In genomic region chr15:40029979-40030893, GRCh38 we compare ENCODE assay signal across 9 cellular contexts. TPM values are rescaled to one million over a fixed set of nuclear protein-coding genes. Genes with fewer than 3 reads are reported as not detected.
DNase-seq lines count a peak whose midpoint lies in the region; ATAC-seq and TF ChIP-seq lines count a peak whose summit lies in the region.
"Had no signal": no experiment of that assay in that cellular context is flagged by ENCODE, and none has a peak within 500 bp of the region (broad histone marks: within the 10 kb centered on the region; RNA-seq: fewer than 3 reads in every experiment).

No MANE protein-coding gene starts in this region.

- no peaks in the 10 kb centered on the region for H3K27me3 Mint-ChIP-seq in activated CD8-positive, alpha-beta T cell treated with anti-CD3 and anti-CD28 coated beads for 36 hours
- H3K27me3 Mint-ChIP-seq in activated CD8-positive, alpha-beta T cell treated with anti-CD3 and anti-CD28 coated beads, Interleukin-2, amount 10 ng/mL, durations not matched to agents 7 days and 5 days (ENCODE audit: low read depth) = no peaks in the 10 kb centered on the region
- no peaks in the 10 kb centered on the region for H3K27me3 Mint-ChIP-seq in activated T-helper 2 cell treated with anti-CD3 and anti-CD28 coated beads, Interferon-gamma antibody, Interleukin-2, Interleukin-4, amounts not matched to agents 10 μg/mL and 5 μg/mL and 100 μg/mL, durations not matched to agents 14 hours and 24 hours and 36 hours (ENCODE audit: low read depth)
- H3K27me3 Mint-ChIP-seq in activated T-helper 1 cell treated with anti-CD3 and anti-CD28 coated beads, Interleukin-12 subunit alpha, Interleukin-12 subunit beta, Interleukin-2, Interleukin-4 antibody, amounts not matched to agents 30 ng/mL and 10 ng/mL and 1 ng/mL, durations not matched to agents 14 hours and 24 hours and 36 hours (ENCODE audit: insufficient read depth) = no peaks in the 10 kb centered on the region

- ATAC-seq in activated CD8-positive, alpha-beta T cell treated with anti-CD3 and anti-CD28 coated beads for 36 hours = peak; percentile 51
- ATAC-seq in activated CD8-positive, alpha-beta T cell treated with anti-CD3 and anti-CD28 coated beads, Interleukin-2, amount 10 ng/mL, durations not matched to agents 7 days and 5 days = no peak
- ATAC-seq in RWPE2 (ENCODE audit: low read depth) (no peak), Right ventricle myocardium superior (ENCODE audit: poor library complexity) (peak; percentile 67)

- peaks cover 94% of the 10 kb centered on the region for H3K36me3 ChIP-seq in RWPE2 (ENCODE audit: low read depth)
- peaks cover 92% of the 10 kb centered on the region for H3K36me3 ChIP-seq in suprapubic skin

- 82% methylated on average over 7 of the region's 7 CpGs for WGBS in suprapubic skin

- intact Hi-C loops in activated CD8-positive, alpha-beta T cell treated with anti-CD3 and anti-CD28 coated beads for 36 hours (cut with micrococcal nuclease) = loop anchor here (10.0 kb wide), 1 partner anchor 245 kb away; the partner anchor contains the start of gene FSIP1
- intact Hi-C loops in Right ventricle myocardium superior (cut with DNase I) = no loop called here
- intact Hi-C loops in activated T-helper 2 cell treated with anti-CD3 and anti-CD28 coated beads, Interferon-gamma antibody, Interleukin-2, Interleukin-4, amounts not matched to agents 10 μg/mL and 5 μg/mL and 100 μg/mL, durations not matched to agents 14 hours and 24 hours and 36 hours (cut with micrococcal nuclease) = loop anchor here (10.0 kb wide), 1 partner anchor 145 kb away; no protein-coding TSS in a partner anchor
- intact Hi-C loops in activated T-helper 1 cell treated with anti-CD3 and anti-CD28 coated beads, Interleukin-12 subunit alpha, Interleukin-12 subunit beta, Interleukin-2, Interleukin-4 antibody, amounts not matched to agents 30 ng/mL and 10 ng/mL and 1 ng/mL, durations not matched to agents 14 hours and 24 hours and 36 hours (cut with micrococcal nuclease) = loop anchor here (1.0 to 10.0 kb wide), 2 partner anchors 244 to 535 kb away; partner anchors contain the start of genes CCDC32 and RPUSD2

- POLR2A ChIA-PET in activated CD8-positive, alpha-beta T cell treated with anti-CD3 and anti-CD28 coated beads for 36 hours (lab: Charles Lee) = interaction anchor here (0.6 to 1.2 kb wide), 2 partner anchors 76 to 293 kb away, joined by 3 read pairs; no protein-coding TSS in a partner anchor
- POLR2A ChIA-PET in activated CD8-positive, alpha-beta T cell treated with anti-CD3 and anti-CD28 coated beads, Interleukin-2, amount 10 ng/mL, durations not matched to agents 7 days and 5 days (lab: Charles Lee) = no interaction called here

- peak; percentile 49 for DNase-seq in activated CD8-positive, alpha-beta T cell treated with anti-CD3 and anti-CD28 coated beads for 36 hours
- DNase-seq in activated CD8-positive, alpha-beta T cell treated with anti-CD3 and anti-CD28 coated beads, Interleukin-2, amount 10 ng/mL, durations not matched to agents 7 days and 5 days = no peak
- DNase-seq in RWPE2 (ENCODE audit: low spot score) (no peak), Right ventricle myocardium superior (no peak), suprapubic skin (ENCODE audit: low spot score in 2 of 2) (no peak), SK-N-DZ (ENCODE audit: low spot score) (no peak)
- no peak for DNase-seq in activated T-helper 2 cell treated with anti-CD3 and anti-CD28 coated beads, Interferon-gamma antibody, Interleukin-2, Interleukin-4, amounts not matched to agents 10 μg/mL and 5 μg/mL and 100 μg/mL, durations not matched to agents 14 hours and 24 hours and 36 hours (ENCODE audit: low spot score)
- DNase-seq in activated T-helper 1 cell treated with anti-CD3 and anti-CD28 coated beads, Interleukin-12 subunit alpha, Interleukin-12 subunit beta, Interleukin-2, Interleukin-4 antibody, amounts not matched to agents 30 ng/mL and 10 ng/mL and 1 ng/mL, durations not matched to agents 14 hours and 24 hours and 36 hours (ENCODE audit: low spot score) = no peak
- DNase-seq: T-helper 9 cell had no signal

- H3K9me3 ChIP-seq in RWPE2 (ENCODE audit: severe bottlenecking) = no peaks in the 10 kb centered on the region
- H3K9me3 ChIP-seq in suprapubic skin = no peaks in the 10 kb centered on the region

- H3K27me3 ChIP-seq in RWPE2 (ENCODE audit: insufficient read depth, poor library complexity, severe bottlenecking) (no peaks in the 10 kb centered on the region), suprapubic skin (no peaks in the 10 kb centered on the region)

- CTCF ChIA-PET in activated CD8-positive, alpha-beta T cell treated with anti-CD3 and anti-CD28 coated beads for 36 hours (lab: Charles Lee) = interaction anchor here (1.3 to 3.3 kb wide), 2 partner anchors 154 to 244 kb away, joined by 4 to 11 read pairs; no protein-coding TSS in a partner anchor
- CTCF ChIA-PET in activated CD8-positive, alpha-beta T cell treated with anti-CD3 and anti-CD28 coated beads, Interleukin-2, amount 10 ng/mL, durations not matched to agents 7 days and 5 days (lab: Charles Lee) = interaction anchor here (1.1 to 1.7 kb wide), 5 partner anchors 10 to 1288 kb away, joined by 3 to 6 read pairs (median 4); partner anchors contain the start of gene BUB1B

- no peaks in the 10 kb centered on the region for H3K4me1 ChIP-seq in RWPE2 (ENCODE audit: insufficient read depth, poor library complexity, severe bottlenecking)
- H3K4me1 ChIP-seq in suprapubic skin = no peaks in the 10 kb centered on the region

- no peak overlapping the region for H3K27ac ChIP-seq in RWPE2 (ENCODE audit: poor library complexity, severe bottlenecking)
- H3K27ac ChIP-seq in suprapubic skin = peak overlapping the region; percentile 37

- H3K36me3 Mint-ChIP-seq in activated CD8-positive, alpha-beta T cell treated with anti-CD3 and anti-CD28 coated beads for 36 hours (ENCODE audit: low read depth) = peaks cover 29% of the 10 kb centered on the region
- H3K36me3 Mint-ChIP-seq in activated CD8-positive, alpha-beta T cell treated with anti-CD3 and anti-CD28 coated beads, Interleukin-2, amount 10 ng/mL, durations not matched to agents 7 days and 5 days (ENCODE audit: low read depth) = peaks cover 35% of the 10 kb centered on the region
- peaks cover 49% of the 10 kb centered on the region for H3K36me3 Mint-ChIP-seq in activated T-helper 2 cell treated with anti-CD3 and anti-CD28 coated beads, Interferon-gamma antibody, Interleukin-2, Interleukin-4, amounts not matched to agents 10 μg/mL and 5 μg/mL and 100 μg/mL, durations not matched to agents 14 hours and 24 hours and 36 hours (ENCODE audit: low read depth)
- peaks cover 34% of the 10 kb centered on the region for H3K36me3 Mint-ChIP-seq in activated T-helper 1 cell treated with anti-CD3 and anti-CD28 coated beads, Interleukin-12 subunit alpha, Interleukin-12 subunit beta, Interleukin-2, Interleukin-4 antibody, amounts not matched to agents 30 ng/mL and 10 ng/mL and 1 ng/mL, durations not matched to agents 14 hours and 24 hours and 36 hours (ENCODE audit: low read depth)

- H3K4me1 Mint-ChIP-seq in activated CD8-positive, alpha-beta T cell treated with anti-CD3 and anti-CD28 coated beads for 36 hours (ENCODE audit: low read depth) = peaks cover 5% of the 10 kb centered on the region
- peaks cover 4% of the 10 kb centered on the region for H3K4me1 Mint-ChIP-seq in activated CD8-positive, alpha-beta T cell treated with anti-CD3 and anti-CD28 coated beads, Interleukin-2, amount 10 ng/mL, durations not matched to agents 7 days and 5 days (ENCODE audit: low read depth)
- H3K4me1 Mint-ChIP-seq in activated T-helper 2 cell treated with anti-CD3 and anti-CD28 coated beads, Interferon-gamma antibody, Interleukin-2, Interleukin-4, amounts not matched to agents 10 μg/mL and 5 μg/mL and 100 μg/mL, durations not matched to agents 14 hours and 24 hours and 36 hours (ENCODE audit: low read depth) = peaks cover 3% of the 10 kb centered on the region
- H3K4me1 Mint-ChIP-seq in activated T-helper 1 cell treated with anti-CD3 and anti-CD28 coated beads, Interleukin-12 subunit alpha, Interleukin-12 subunit beta, Interleukin-2, Interleukin-4 antibody, amounts not matched to agents 30 ng/mL and 10 ng/mL and 1 ng/mL, durations not matched to agents 14 hours and 24 hours and 36 hours (ENCODE audit: low read depth) = no peaks in the 10 kb centered on the region

- peak; percentile 60 for TF ChIP-seq CTCF in activated CD8-positive, alpha-beta T cell treated with anti-CD3 and anti-CD28 coated beads for 36 hours (IDR thresholded peaks at IDR 0.05)
- peak; percentile 76 for TF ChIP-seq CTCF in RWPE2 (IDR thresholded peaks at IDR 0.05; ENCODE audit: poor library complexity, severe bottlenecking)
- TF ChIP-seq CTCF in suprapubic skin (IDR thresholded peaks at IDR 0.05) = peak in 1 of 2 donors; percentile 35

- no peak overlapping the region for H3K4me3 ChIP-seq in RWPE2 (ENCODE audit: severe bottlenecking)
- no peak overlapping the region for H3K4me3 ChIP-seq in suprapubic skin

- H3K27ac Mint-ChIP-seq in activated CD8-positive, alpha-beta T cell treated with anti-CD3 and anti-CD28 coated beads for 36 hours = no peak overlapping the region
- no peak overlapping the region for H3K27ac Mint-ChIP-seq in activated CD8-positive, alpha-beta T cell treated with anti-CD3 and anti-CD28 coated beads, Interleukin-2, amount 10 ng/mL, durations not matched to agents 7 days and 5 days
- no peak overlapping the region for H3K27ac Mint-ChIP-seq in activated T-helper 2 cell treated with anti-CD3 and anti-CD28 coated beads, Interferon-gamma antibody, Interleukin-2, Interleukin-4, amounts not matched to agents 10 μg/mL and 5 μg/mL and 100 μg/mL, durations not matched to agents 14 hours and 24 hours and 36 hours
- no peak overlapping the region for H3K27ac Mint-ChIP-seq in activated T-helper 1 cell treated with anti-CD3 and anti-CD28 coated beads, Interleukin-12 subunit alpha, Interleukin-12 subunit beta, Interleukin-2, Interleukin-4 antibody, amounts not matched to agents 30 ng/mL and 10 ng/mL and 1 ng/mL, durations not matched to agents 14 hours and 24 hours and 36 hours

- TF ChIP-seq EP300 in suprapubic skin (IDR thresholded peaks at IDR 0.05) = no peak

- H3K9me3 Mint-ChIP-seq in activated CD8-positive, alpha-beta T cell treated with anti-CD3 and anti-CD28 coated beads for 36 hours = no peaks in the 10 kb centered on the region
- H3K9me3 Mint-ChIP-seq in activated CD8-positive, alpha-beta T cell treated with anti-CD3 and anti-CD28 coated beads, Interleukin-2, amount 10 ng/mL, durations not matched to agents 7 days and 5 days (ENCODE audit: insufficient read depth) = no peaks in the 10 kb centered on the region
- no peaks in the 10 kb centered on the region for H3K9me3 Mint-ChIP-seq in activated T-helper 2 cell treated with anti-CD3 and anti-CD28 coated beads, Interferon-gamma antibody, Interleukin-2, Interleukin-4, amounts not matched to agents 10 μg/mL and 5 μg/mL and 100 μg/mL, durations not matched to agents 14 hours and 24 hours and 36 hours
- no peaks in the 10 kb centered on the region for H3K9me3 Mint-ChIP-seq in activated T-helper 1 cell treated with anti-CD3 and anti-CD28 coated beads, Interleukin-12 subunit alpha, Interleukin-12 subunit beta, Interleukin-2, Interleukin-4 antibody, amounts not matched to agents 30 ng/mL and 10 ng/mL and 1 ng/mL, durations not matched to agents 14 hours and 24 hours and 36 hours

- H3K4me3 Mint-ChIP-seq in activated CD8-positive, alpha-beta T cell treated with anti-CD3 and anti-CD28 coated beads for 36 hours = no peak overlapping the region
- no peak overlapping the region for H3K4me3 Mint-ChIP-seq in activated CD8-positive, alpha-beta T cell treated with anti-CD3 and anti-CD28 coated beads, Interleukin-2, amount 10 ng/mL, durations not matched to agents 7 days and 5 days
- H3K4me3 Mint-ChIP-seq in activated T-helper 2 cell treated with anti-CD3 and anti-CD28 coated beads, Interferon-gamma antibody, Interleukin-2, Interleukin-4, amounts not matched to agents 10 μg/mL and 5 μg/mL and 100 μg/mL, durations not matched to agents 14 hours and 24 hours and 36 hours (ENCODE audit: low read depth) = no peak overlapping the region
- H3K4me3 Mint-ChIP-seq in activated T-helper 1 cell treated with anti-CD3 and anti-CD28 coated beads, Interleukin-12 subunit alpha, Interleukin-12 subunit beta, Interleukin-2, Interleukin-4 antibody, amounts not matched to agents 30 ng/mL and 10 ng/mL and 1 ng/mL, durations not matched to agents 14 hours and 24 hours and 36 hours = no peak overlapping the region

- TF ChIP-seq POLR2A in suprapubic skin (IDR thresholded peaks at IDR 0.05) = no peak

RNA-seq across cellular contexts. Expression of gene SRP14, which starts 8.7 kb away (rescaled TPM):
- 100 to 1,000 TPM; 147 to 152 TPM for total RNA-seq in activated CD8-positive, alpha-beta T cell treated with anti-CD3 and anti-CD28 coated beads for 36 hours
- 100 to 1,000 TPM; 178 to 182 TPM for total RNA-seq in activated CD8-positive, alpha-beta T cell treated with anti-CD3 and anti-CD28 coated beads, Interleukin-2, amount 10 ng/mL, durations not matched to agents 7 days and 5 days
- total RNA-seq in Right ventricle myocardium superior (196 TPM), suprapubic skin (100 to 1,000 TPM; 161 to 218 (median 170) TPM)
- 160 and 167 TPM in 2 replicates for total RNA-seq in activated T-helper 2 cell treated with anti-CD3 and anti-CD28 coated beads, Interferon-gamma antibody, Interleukin-2, Interleukin-4, amounts not matched to agents 10 μg/mL and 5 μg/mL and 100 μg/mL, durations not matched to agents 14 hours and 24 hours and 36 hours
- polyA plus RNA-seq in SK-N-DZ (2014; cell fraction: cytosol; rRNA removed) = 256 and 265 TPM in 2 replicates
- polyA plus RNA-seq in SK-N-DZ (2014; cell fraction: nucleus; rRNA removed) = 209 and 319 TPM in 2 replicates
- 144 and 147 TPM in 2 replicates for total RNA-seq in activated T-helper 1 cell treated with anti-CD3 and anti-CD28 coated beads, Interleukin-12 subunit alpha, Interleukin-12 subunit beta, Interleukin-2, Interleukin-4 antibody, amounts not matched to agents 30 ng/mL and 10 ng/mL and 1 ng/mL, durations not matched to agents 14 hours and 24 hours and 36 hours

Comparison
In these comparisons a context has a peak if more than half of its experiments do, and no peak if none do; other contexts are left out.
1. ATAC-seq: peak in activated CD8-positive, alpha-beta T cell treated with anti-CD3 and anti-CD28 coated beads for 36 hours (single experiment) and Right ventricle myocardium superior (single experiment); none in activated CD8-positive, alpha-beta T cell treated with anti-CD3 and anti-CD28 coated beads, Interleukin-2, amount 10 ng/mL, durations not matched to agents 7 days and 5 days (single experiment) and RWPE2 (single experiment).